8 cellular contexts compared by ENCODE assay signal in the genomic region with DNA sequence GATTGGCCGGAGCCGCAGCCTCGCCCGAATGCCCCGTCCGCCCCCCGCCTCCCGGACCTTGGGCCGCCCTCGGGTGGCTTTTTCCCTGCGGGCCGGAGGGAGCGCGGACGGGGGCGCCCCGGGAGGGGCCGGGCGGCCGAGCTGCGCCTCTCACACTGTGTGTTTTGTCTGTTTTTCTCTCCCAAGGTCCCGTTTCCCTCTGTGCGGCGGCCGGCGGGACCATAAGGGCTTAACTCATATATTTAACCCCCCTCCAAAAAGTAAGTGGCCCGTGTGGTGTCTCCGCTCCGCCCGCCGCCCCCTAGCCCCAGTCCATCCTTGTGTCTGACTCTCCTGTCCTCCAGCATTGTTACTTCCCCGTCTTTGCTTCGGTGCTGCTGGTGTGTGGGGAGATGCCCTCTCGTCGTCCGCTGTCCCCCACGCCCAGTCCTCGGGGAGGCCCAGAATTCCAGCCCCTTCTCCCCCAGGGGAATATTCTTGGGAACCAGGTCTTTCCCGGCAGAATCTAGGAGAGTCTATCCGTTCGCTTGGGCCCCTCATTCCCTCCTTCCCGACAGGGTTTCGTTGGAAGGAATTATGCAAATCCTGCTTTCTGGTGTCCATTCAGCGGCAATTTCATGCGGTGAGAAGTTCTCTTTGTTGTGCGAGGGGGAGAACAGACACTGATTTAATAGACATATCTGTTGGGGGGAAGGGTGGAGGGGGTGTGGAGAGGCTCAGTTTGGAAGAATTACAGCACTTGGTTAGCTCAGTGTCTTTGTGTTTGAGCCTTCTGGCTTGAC. TPM values are rescaled to one million over a fixed set of nuclear protein-coding genes. Genes with fewer than 3 reads are reported as not detected.
DNase-seq lines count a peak whose midpoint lies in the region; ATAC-seq, FAIRE-seq and TF ChIP-seq lines count a peak whose summit lies in the region.

No MANE protein-coding gene starts in this region.

- H2AFZ ChIP-seq in GM23338 = no peak overlapping the region

- H3K27ac ChIP-seq in GM23338 (ENCODE audit: low read depth) = no peak overlapping the region
- H3K27ac ChIP-seq in pancreas = peak overlapping the region; percentile 71 to 98 (median 84)

- H3K27me3 Mint-ChIP-seq in GM23338 (ENCODE audit: insufficient read depth, low read depth, poor library complexity) = peaks cover 14% of the 10 kb centered on the region
- H3K27me3 Mint-ChIP-seq in activated naive CD4-positive, alpha-beta T cell treated with anti-CD3 and anti-CD28 coated beads, Interleukin-2, amount 50 U/mL, for 24 hours = no peaks in the 10 kb centered on the region

- no peak for FAIRE-seq in pancreas (lab: Jason Lieb, UNC)

- H3K4me3 ChIP-seq in GM23338 (peak overlapping the region; percentile 80), pancreas (peak overlapping the region; percentile 78 to 87 (median 86))

- H3K9me3 ChIP-seq in pancreas = no peaks in the 10 kb centered on the region

- peak overlapping the region; percentile 99 for H3K4me3 Mint-ChIP-seq in GM23338
- peak overlapping the region; percentile 90 for H3K4me3 Mint-ChIP-seq in activated naive CD4-positive, alpha-beta T cell treated with anti-CD3 and anti-CD28 coated beads, Interleukin-2, amount 50 U/mL, for 24 hours

- H3K36me3 ChIP-seq in GM23338 (ENCODE audit: insufficient read depth) (no peaks in the 10 kb centered on the region), pancreas (no peaks in the 10 kb centered on the region)

- H3K4me1 ChIP-seq in GM23338 (ENCODE audit: insufficient read depth) (peaks cover 13% of the 10 kb centered on the region), pancreas (peaks cover 5 to 35% (median 35%) of the 10 kb centered on the region in 3 donors)

- H3K9me3 Mint-ChIP-seq in GM23338 = no peaks in the 10 kb centered on the region; the same call in 2 of the 3 replicates
- H3K9me3 Mint-ChIP-seq in activated naive CD4-positive, alpha-beta T cell treated with anti-CD3 and anti-CD28 coated beads, Interleukin-2, amount 50 U/mL, for 24 hours = no peaks in the 10 kb centered on the region

- DNase-seq in EL (peak; percentile 43), GM23338 (ENCODE audit: low spot score) (peak; percentile 73), NCI-H146 (lab: John Stamatoyannopoulos, UW) (peak; percentile 53), Right ventricle myocardium superior (peak; percentile 60), pancreas (peak in 3 of 6 donors; percentile 47 to 74 (median 66)), NCI-H524 treated with DMSO at 0.1 percent for 48 hours (lab: John Stamatoyannopoulos, UW) (no peak)

- no peaks in the 10 kb centered on the region for H3F3A ChIP-seq in GM23338 (replicated peaks; ENCODE audit: low read depth)

- TF ChIP-seq CTCF in GM23338 (conservative IDR thresholded peaks at IDR 0.05; ENCODE audit: low read depth in 2 of 2) = no peak
- no peak for TF ChIP-seq CTCF in pancreas (IDR thresholded peaks at IDR 0.05)

- peak overlapping the region; percentile 93 for H3K4me2 ChIP-seq in GM23338

- WGBS in pancreas, 2 donors = 1% methylated on average over 33 to 46 of the region's 46 CpGs

- H3K4me1 Mint-ChIP-seq in GM23338 = peaks cover 28% of the 10 kb centered on the region
- H3K4me1 Mint-ChIP-seq in activated naive CD4-positive, alpha-beta T cell treated with anti-CD3 and anti-CD28 coated beads, Interleukin-2, amount 50 U/mL, for 24 hours = peaks cover 61% of the 10 kb centered on the region

- intact Hi-C loops in Right ventricle myocardium superior (cut with DNase I) (loop anchor here (5.0 to 10.0 kb wide), 2 partner anchors 69 to 456 kb away; no protein-coding TSS in a partner anchor), pancreas (cut with DNase I) (loop anchor here in 1 of 3 donors (5.0 kb wide), 1 partner anchor 191 kb away; no protein-coding TSS in a partner anchor)

- peaks cover 30% of the 10 kb centered on the region for H4K20me1 ChIP-seq in GM23338 (replicated peaks; ENCODE audit: insufficient read depth)

- peak overlapping the region; percentile 96 for H3K27ac Mint-ChIP-seq in GM23338
- H3K27ac Mint-ChIP-seq in activated naive CD4-positive, alpha-beta T cell treated with anti-CD3 and anti-CD28 coated beads, Interleukin-2, amount 50 U/mL, for 24 hours = peak overlapping the region; percentile 84

- H3K36me3 Mint-ChIP-seq in GM23338 (ENCODE audit: low read depth) = peaks cover 6% of the 10 kb centered on the region
- H3K36me3 Mint-ChIP-seq in activated naive CD4-positive, alpha-beta T cell treated with anti-CD3 and anti-CD28 coated beads, Interleukin-2, amount 50 U/mL, for 24 hours = peaks cover 2% of the 10 kb centered on the region

- H3K79me2 ChIP-seq in GM23338 (replicated peaks; ENCODE audit: insufficient read depth) = peaks cover 51% of the 10 kb centered on the region

- ATAC-seq in GM23338 (peak; percentile 23), Right ventricle myocardium superior (ENCODE audit: poor library complexity) (no peak), pancreas (peak; percentile 8 to 23 (median 12)), GM19467 (IDR thresholded peaks at IDR 0.05; ENCODE audit: unreplicated experiment) (no peak)

- H3K27me3 ChIP-seq in GM23338 (ENCODE audit: insufficient read depth) = peaks cover 34% of the 10 kb centered on the region
- H3K27me3 ChIP-seq in pancreas = no peaks in the 10 kb centered on the region

- H3K9me2 ChIP-seq in GM23338 (ENCODE audit: insufficient read depth) = no peaks in the 10 kb centered on the region

TF ChIP-seq in GM23338, 12 proteins besides CTCF, POLR2A, EP300 and RAD21 (continues in another document):
- TF ChIP-seq NANOG (IDR thresholded peaks at IDR 0.05; ENCODE audit: borderline replicate concordance) (no peak), ZNF114 (CRISPR knock-in tag; IDR thresholded peaks at IDR 0.05) (no peak)
- TF ChIP-seq, protein P1, sequence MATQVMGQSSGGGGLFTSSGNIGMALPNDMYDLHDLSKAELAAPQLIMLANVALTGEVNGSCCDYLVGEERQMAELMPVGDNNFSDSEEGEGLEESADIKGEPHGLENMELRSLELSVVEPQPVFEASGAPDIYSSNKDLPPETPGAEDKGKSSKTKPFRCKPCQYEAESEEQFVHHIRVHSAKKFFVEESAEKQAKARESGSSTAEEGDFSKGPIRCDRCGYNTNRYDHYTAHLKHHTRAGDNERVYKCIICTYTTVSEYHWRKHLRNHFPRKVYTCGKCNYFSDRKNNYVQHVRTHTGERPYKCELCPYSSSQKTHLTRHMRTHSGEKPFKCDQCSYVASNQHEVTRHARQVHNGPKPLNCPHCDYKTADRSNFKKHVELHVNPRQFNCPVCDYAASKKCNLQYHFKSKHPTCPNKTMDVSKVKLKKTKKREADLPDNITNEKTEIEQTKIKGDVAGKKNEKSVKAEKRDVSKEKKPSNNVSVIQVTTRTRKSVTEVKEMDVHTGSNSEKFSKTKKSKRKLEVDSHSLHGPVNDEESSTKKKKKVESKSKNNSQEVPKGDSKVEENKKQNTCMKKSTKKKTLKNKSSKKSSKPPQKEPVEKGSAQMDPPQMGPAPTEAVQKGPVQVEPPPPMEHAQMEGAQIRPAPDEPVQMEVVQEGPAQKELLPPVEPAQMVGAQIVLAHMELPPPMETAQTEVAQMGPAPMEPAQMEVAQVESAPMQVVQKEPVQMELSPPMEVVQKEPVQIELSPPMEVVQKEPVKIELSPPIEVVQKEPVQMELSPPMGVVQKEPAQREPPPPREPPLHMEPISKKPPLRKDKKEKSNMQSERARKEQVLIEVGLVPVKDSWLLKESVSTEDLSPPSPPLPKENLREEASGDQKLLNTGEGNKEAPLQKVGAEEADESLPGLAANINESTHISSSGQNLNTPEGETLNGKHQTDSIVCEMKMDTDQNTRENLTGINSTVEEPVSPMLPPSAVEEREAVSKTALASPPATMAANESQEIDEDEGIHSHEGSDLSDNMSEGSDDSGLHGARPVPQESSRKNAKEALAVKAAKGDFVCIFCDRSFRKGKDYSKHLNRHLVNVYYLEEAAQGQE (IDR thresholded peaks at IDR 0.05; ENCODE audit: unreplicated experiment) = no peak
- TF ChIP-seq, protein P2, sequence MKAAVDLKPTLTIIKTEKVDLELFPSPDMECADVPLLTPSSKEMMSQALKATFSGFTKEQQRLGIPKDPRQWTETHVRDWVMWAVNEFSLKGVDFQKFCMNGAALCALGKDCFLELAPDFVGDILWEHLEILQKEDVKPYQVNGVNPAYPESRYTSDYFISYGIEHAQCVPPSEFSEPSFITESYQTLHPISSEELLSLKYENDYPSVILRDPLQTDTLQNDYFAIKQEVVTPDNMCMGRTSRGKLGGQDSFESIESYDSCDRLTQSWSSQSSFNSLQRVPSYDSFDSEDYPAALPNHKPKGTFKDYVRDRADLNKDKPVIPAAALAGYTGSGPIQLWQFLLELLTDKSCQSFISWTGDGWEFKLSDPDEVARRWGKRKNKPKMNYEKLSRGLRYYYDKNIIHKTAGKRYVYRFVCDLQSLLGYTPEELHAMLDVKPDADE (IDR thresholded peaks at IDR 0.05) = no peak

RNA-seq across cellular contexts. Expression of gene LCOR, which starts 1.3 kb away (rescaled TPM):
- total RNA-seq in GM23338 (2014; rRNA removed; shearing (Covaris generic)) = 14.9 and 18.6 TPM in 2 replicates
- polyA plus RNA-seq in GM23338 (2016; fragmentation: Nextera tagmentation; extraction: Ambion mirVana) (6.5 and 6.9 TPM in 2 replicates), pancreas (1 to 10 TPM; 4.5 to 4.8 TPM)
- total RNA-seq in Right ventricle myocardium superior (16.9 TPM), pancreas (10 to 100 TPM; 17.2 to 34.2 (median 22.3) TPM)

Comparison
In these comparisons a context has a peak if more than half of its experiments do, and no peak if none do; other contexts are left out.
1. ATAC-seq: peak in GM23338 (single experiment) and pancreas (4 of 4); none in Right ventricle myocardium superior (single experiment) and GM19467 (single experiment).